In the genomic region with DNA sequence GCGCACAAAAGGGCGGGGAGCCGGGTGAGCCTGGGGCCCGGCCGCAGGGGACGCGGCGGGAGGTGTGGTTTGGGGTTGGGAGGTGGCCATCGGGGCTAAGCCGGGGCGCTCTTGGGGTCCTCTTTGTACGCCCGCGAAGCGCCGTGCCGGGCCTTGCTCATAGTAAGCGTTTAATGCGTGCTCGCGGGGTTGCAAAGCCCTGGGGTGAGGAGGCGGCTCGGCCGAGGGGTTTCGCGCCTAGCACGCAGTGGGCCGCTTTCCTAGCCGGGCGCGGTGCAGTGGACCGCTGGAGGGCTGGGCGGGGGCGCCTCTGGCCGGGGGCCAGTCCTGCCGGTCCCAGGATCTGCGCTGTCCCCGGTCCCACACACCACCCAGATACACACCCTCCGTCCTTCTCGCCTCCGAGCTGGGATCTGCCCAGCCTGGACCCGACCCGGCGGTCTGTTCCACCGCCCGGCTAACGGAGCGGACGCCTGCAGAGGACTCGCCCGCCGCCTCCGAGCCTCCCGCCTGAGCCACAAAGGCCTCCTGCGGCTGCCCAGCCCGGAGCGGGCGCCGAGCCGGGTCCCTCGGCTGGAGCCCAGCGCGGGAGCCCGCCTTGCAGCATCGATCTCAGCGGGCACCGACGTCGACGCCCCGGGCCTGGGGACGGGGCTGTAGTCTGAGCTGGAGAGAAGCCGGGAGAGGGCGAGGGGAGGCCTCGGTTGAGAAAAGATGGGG, we compare ENCODE assay signal across 1 cellular context.
TF ChIP-seq lines count a peak whose summit lies in the region.

No MANE protein-coding gene starts in this region.

TF ChIP-seq in HepG2, 621 proteins besides CTCF, POLR2A, EP300 and RAD21 (continued from another document):
- TF ChIP-seq UBTF (CRISPR knock-in tag; IDR thresholded peaks at IDR 0.05) (peak; percentile 59; the same call in 1 of the 2 replicates), EED (CRISPR knock-in tag; IDR thresholded peaks at IDR 0.05) (0 out of 2 replicates have a peak, but pooled peaks have one; percentile 27), ZNF777 (CRISPR knock-in tag; IDR thresholded peaks at IDR 0.05) (0 out of 2 replicates have a peak, but pooled peaks have one; percentile 38), SUZ12 (IDR thresholded peaks at IDR 0.05; ENCODE audit: low read depth, low read length) (peak; percentile 8; the same call in 1 of the 2 replicates), KDM5B (CRISPR knock-in tag; IDR thresholded peaks at IDR 0.05; ENCODE audit: borderline replicate concordance) (0 out of 2 replicates have a peak, but pooled peaks have one; percentile 26), TOPORS (CRISPR knock-in tag; IDR thresholded peaks at IDR 0.05) (0 out of 2 replicates have a peak, but pooled peaks have one; percentile 23), HNRNPLL (IDR thresholded peaks at IDR 0.05; ENCODE audit: low read depth, low read length, poor library complexity, severe bottlenecking) (peak; percentile 17), SMC3 (IDR thresholded peaks at IDR 0.05; ENCODE audit: low read length) (no peak)
- TF ChIP-seq, protein P1, sequence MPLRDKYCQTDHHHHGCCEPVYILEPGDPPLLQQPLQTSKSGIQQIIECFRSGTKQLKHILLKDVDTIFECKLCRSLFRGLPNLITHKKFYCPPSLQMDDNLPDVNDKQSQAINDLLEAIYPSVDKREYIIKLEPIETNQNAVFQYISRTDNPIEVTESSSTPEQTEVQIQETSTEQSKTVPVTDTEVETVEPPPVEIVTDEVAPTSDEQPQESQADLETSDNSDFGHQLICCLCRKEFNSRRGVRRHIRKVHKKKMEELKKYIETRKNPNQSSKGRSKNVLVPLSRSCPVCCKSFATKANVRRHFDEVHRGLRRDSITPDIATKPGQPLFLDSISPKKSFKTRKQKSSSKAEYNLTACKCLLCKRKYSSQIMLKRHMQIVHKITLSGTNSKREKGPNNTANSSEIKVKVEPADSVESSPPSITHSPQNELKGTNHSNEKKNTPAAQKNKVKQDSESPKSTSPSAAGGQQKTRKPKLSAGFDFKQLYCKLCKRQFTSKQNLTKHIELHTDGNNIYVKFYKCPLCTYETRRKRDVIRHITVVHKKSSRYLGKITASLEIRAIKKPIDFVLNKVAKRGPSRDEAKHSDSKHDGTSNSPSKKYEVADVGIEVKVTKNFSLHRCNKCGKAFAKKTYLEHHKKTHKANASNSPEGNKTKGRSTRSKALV (CRISPR knock-in tag; IDR thresholded peaks at IDR 0.05): peak; percentile 75
